9 cellular contexts compared by ENCODE assay signal in the genomic region with DNA sequence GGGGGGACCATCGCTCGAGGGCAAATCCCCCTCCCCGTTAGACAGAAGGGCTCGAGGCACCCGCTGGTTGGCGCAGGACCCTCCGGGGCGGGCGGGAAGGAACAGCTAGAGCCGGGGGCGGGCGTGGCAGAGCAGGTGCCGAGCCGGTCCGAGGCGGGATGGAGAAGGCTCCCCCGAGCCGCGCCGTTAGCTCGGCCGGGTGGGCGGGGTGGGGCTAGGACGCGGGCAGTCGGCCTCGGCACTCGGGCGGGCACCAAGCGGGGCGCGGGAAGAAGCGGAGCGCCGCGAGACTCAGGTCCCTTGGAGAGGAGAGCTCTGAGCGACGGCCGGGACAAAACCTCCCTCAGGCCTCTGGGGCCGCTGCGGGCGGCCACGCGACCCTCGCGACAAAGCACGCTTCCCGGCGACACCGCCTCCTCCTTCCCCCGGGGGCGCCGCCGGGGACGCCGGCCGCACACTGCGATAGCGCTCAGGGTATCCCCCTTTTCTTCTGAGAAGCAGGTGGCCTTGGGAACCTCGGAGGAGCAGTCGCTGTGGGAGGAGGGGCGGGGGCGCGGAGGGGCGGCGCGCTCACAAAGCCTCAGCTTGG. TPM values are rescaled to one million over a fixed set of nuclear protein-coding genes. Genes with fewer than 3 reads are reported as not detected.
DNase-seq lines count a peak whose midpoint lies in the region; FAIRE-seq and TF ChIP-seq lines count a peak whose summit lies in the region.
"Had no signal": no experiment of that assay in that cellular context is flagged by ENCODE, and none has a peak within 500 bp of the region (broad histone marks: within the 10 kb centered on the region; RNA-seq: fewer than 3 reads in every experiment).

No MANE protein-coding gene starts in this region.

- no peak for TF ChIP-seq EP300 in neural cell (conservative IDR thresholded peaks at IDR 0.05; ENCODE audit: poor library complexity, severe bottlenecking)

- peak overlapping the region; percentile 87 for H3K9ac ChIP-seq in neural cell (ENCODE audit: low read length)

- no peak for FAIRE-seq in GM19239 (lab: Jason Lieb, UNC)

- peaks cover 44% of the 10 kb centered on the region for H3K79me2 ChIP-seq in neural cell (replicated peaks; ENCODE audit: insufficient read depth, low read length)

- no peak for TF ChIP-seq RAD21 in neural cell (conservative IDR thresholded peaks at IDR 0.05)

- H3K4me1 Mint-ChIP-seq in CD14-positive monocyte, result no peaks in the 10 kb centered on the region
- H3K4me1 Mint-ChIP-seq: activated naive CD4-positive, alpha-beta T cell treated with anti-CD3 and anti-CD28 coated beads, Interleukin-2, amount 50 U/mL, for 24 hours had no signal

- no peaks in the 10 kb centered on the region for H3K36me3 Mint-ChIP-seq in CD14-positive monocyte
- H3K36me3 Mint-ChIP-seq: activated naive CD4-positive, alpha-beta T cell treated with anti-CD3 and anti-CD28 coated beads, Interleukin-2, amount 50 U/mL, for 24 hours had no signal

- H3K27ac Mint-ChIP-seq in CD14-positive monocyte, result no peak overlapping the region
- H3K27ac Mint-ChIP-seq: activated naive CD4-positive, alpha-beta T cell treated with anti-CD3 and anti-CD28 coated beads, Interleukin-2, amount 50 U/mL, for 24 hours had no signal

- intact Hi-C loops in CD14-positive monocyte (cut with micrococcal nuclease), result no loop called here

- H3K4me3 Mint-ChIP-seq in CD14-positive monocyte, result peak overlapping the region in 1 of 2 donors; percentile 64

- DNase-seq in ACHN (peak; percentile 29), GM19239 (ENCODE audit: insufficient read length, low spot score) (peak; percentile 22), NCI-H2171 (lab: John Stamatoyannopoulos, UW) (peak; percentile 74), epithelial cell of proximal tubule (ENCODE audit: low read depth) (no peak), CD14-positive monocyte (ENCODE audit: low spot score) (no peak), mesenteric fat pad (ENCODE audit: low spot score) (no peak)
- DNase-seq in NK-92 treated with Interleukin-12 subunit alpha and Interleukin-12 subunit beta, amount 100 ng/mL, for 24 hours (lab: John Stamatoyannopoulos, UW), result no peak

- peak overlapping the region; percentile 73 for H3K27ac ChIP-seq in neural cell (ENCODE audit: low read length)

- H3K9me2 ChIP-seq in neural cell (ENCODE audit: insufficient read depth, low read length), result no peaks in the 10 kb centered on the region

- H3K4me3 ChIP-seq in epithelial cell of proximal tubule (ENCODE audit: low read depth, low read length), result peak overlapping the region; percentile 79
- H3K4me3 ChIP-seq in neural cell (ENCODE audit: low read length), result peak overlapping the region; percentile 90

- no peaks in the 10 kb centered on the region for H3F3A ChIP-seq in neural cell (ENCODE audit: insufficient read depth, low read length, poor library complexity, severe bottlenecking)

- H2AFZ ChIP-seq in neural cell (ENCODE audit: low read depth, low read length), result peak overlapping the region; percentile 45

- H3K9me3 Mint-ChIP-seq in CD14-positive monocyte, result peaks cover 0 to 4% (median 0%) of the 10 kb centered on the region in 7 donors
- H3K9me3 Mint-ChIP-seq: activated naive CD4-positive, alpha-beta T cell treated with anti-CD3 and anti-CD28 coated beads, Interleukin-2, amount 50 U/mL, for 24 hours had no signal

- no peaks in the 10 kb centered on the region for H4K20me1 ChIP-seq in neural cell (ENCODE audit: insufficient read depth)

- in situ Hi-C loops in ACHN (cut with HindIII; ENCODE audit: low pct_ligation_motif_present, low pct_unique_long_range_greater_than_20kb, low sequenced_read_pairs), result no loop called here

- no peaks in the 10 kb centered on the region for H3K36me3 ChIP-seq in neural cell (ENCODE audit: insufficient read depth, low read length)

- H3K27me3 Mint-ChIP-seq in CD14-positive monocyte (ENCODE audit: low read depth in 3 of 3), result peaks cover 30 to 49% (median 32%) of the 10 kb centered on the region in 3 donors

- no peak overlapping the region for H3K4me2 ChIP-seq in neural cell (ENCODE audit: low read length)

- no peaks in the 10 kb centered on the region for H3K9me3 ChIP-seq in neural cell (ENCODE audit: low read length)

- TF ChIP-seq CTCF in epithelial cell of proximal tubule (conservative IDR thresholded peaks at IDR 0.05; ENCODE audit: low read depth, low read length) (no peak), neural cell (IDR thresholded peaks at IDR 0.05; ENCODE audit: poor library complexity, severe bottlenecking) (no peak), CD14-positive monocyte (IDR thresholded peaks at IDR 0.05) (no peak)

- no peaks in the 10 kb centered on the region for H3K27me3 ChIP-seq in neural cell (ENCODE audit: insufficient read depth, low read depth, low read length)

TF ChIP-seq in neural cell, 6 proteins besides CTCF, POLR2A, EP300 and RAD21:
- peak; percentile 40 for TF ChIP-seq MXI1 (conservative IDR thresholded peaks at IDR 0.05; ENCODE audit: poor library complexity, severe bottlenecking)
- peak; percentile 53 for TF ChIP-seq POLR2AphosphoS5 (IDR thresholded peaks at IDR 0.05)
- TF ChIP-seq SMC3 (conservative IDR thresholded peaks at IDR 0.05; ENCODE audit: poor library complexity), result no peak
- TF ChIP-seq, protein P1, sequence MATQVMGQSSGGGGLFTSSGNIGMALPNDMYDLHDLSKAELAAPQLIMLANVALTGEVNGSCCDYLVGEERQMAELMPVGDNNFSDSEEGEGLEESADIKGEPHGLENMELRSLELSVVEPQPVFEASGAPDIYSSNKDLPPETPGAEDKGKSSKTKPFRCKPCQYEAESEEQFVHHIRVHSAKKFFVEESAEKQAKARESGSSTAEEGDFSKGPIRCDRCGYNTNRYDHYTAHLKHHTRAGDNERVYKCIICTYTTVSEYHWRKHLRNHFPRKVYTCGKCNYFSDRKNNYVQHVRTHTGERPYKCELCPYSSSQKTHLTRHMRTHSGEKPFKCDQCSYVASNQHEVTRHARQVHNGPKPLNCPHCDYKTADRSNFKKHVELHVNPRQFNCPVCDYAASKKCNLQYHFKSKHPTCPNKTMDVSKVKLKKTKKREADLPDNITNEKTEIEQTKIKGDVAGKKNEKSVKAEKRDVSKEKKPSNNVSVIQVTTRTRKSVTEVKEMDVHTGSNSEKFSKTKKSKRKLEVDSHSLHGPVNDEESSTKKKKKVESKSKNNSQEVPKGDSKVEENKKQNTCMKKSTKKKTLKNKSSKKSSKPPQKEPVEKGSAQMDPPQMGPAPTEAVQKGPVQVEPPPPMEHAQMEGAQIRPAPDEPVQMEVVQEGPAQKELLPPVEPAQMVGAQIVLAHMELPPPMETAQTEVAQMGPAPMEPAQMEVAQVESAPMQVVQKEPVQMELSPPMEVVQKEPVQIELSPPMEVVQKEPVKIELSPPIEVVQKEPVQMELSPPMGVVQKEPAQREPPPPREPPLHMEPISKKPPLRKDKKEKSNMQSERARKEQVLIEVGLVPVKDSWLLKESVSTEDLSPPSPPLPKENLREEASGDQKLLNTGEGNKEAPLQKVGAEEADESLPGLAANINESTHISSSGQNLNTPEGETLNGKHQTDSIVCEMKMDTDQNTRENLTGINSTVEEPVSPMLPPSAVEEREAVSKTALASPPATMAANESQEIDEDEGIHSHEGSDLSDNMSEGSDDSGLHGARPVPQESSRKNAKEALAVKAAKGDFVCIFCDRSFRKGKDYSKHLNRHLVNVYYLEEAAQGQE (IDR thresholded peaks at IDR 0.05; ENCODE audit: borderline replicate concordance), result peak; percentile 7
- no peak for TF ChIP-seq EZH2 (IDR thresholded peaks at IDR 0.05; ENCODE audit: borderline replicate concordance, insufficient read depth, low read length, poor library complexity, severe bottlenecking)

RNA-seq across cellular contexts. Expression of a gene that starts 0.7 kb away (rescaled TPM):
- total RNA-seq in epithelial cell of proximal tubule, result 27.3 and 28.4 TPM in 2 replicates
- 19.4 and 22.3 TPM in 2 replicates for polyA plus RNA-seq in neural cell
- 50.6 and 54.5 TPM in 2 replicates for polyA minus RNA-seq in neural cell
- polyA plus RNA-seq in CD14-positive monocyte, result not detected
- 5.4 TPM for total RNA-seq in mesenteric fat pad

Comparison
In these comparisons a context has a peak if more than half of its experiments do, and no peak if none do; other contexts are left out.
1. DNase-seq: peak in ACHN (single experiment), GM19239 (single experiment) and NCI-H2171 (single experiment); none in epithelial cell of proximal tubule (single experiment), CD14-positive monocyte (single experiment), mesenteric fat pad (single experiment) and NK-92 treated with Interleukin-12 subunit alpha and Interleukin-12 subunit beta, amount 100 ng/mL, for 24 hours (single experiment).